ENCODE assay signal across 8 cellular contexts in the genomic region with DNA sequence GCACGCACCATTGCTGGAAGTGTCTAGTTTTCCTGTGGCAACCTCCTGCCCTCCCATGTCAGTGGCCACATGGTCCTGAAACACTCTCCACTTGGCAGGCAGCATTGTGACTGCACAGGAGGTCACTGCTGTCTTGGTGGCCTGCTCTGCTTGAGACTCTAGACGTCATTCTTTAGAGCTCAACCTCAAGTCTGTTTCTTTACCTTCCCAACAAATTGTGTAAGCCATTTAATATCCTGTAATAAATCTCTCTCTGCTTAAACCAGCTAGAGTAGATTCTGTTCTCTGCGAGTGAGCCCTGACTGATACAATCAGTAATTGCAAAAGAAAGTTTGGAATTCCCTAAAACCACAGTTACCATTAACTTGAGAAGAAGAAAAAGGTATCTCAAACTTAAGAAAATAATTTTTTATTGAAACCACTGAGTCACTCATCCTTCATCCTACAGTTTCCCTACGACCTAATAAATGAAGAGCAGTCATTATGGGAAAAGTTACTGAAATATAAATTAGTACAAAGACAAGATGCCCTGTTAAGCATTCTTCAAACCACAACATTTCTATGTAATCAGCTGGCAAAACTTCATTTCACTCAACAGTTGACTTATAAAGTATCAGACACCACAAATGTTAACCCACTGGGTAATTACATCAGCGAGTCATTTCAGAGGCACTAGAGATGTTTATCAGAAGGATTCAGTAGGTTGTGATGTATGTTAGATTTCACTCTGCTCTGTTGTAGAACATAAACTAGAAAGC. TPM values are rescaled to one million over a fixed set of nuclear protein-coding genes. Genes with fewer than 3 reads are reported as not detected.
A peak's percentile ranks its signal among the peaks of the same experiment; 100 is the strongest.
DNase-seq lines count a peak whose midpoint lies in the region; ATAC-seq, FAIRE-seq and TF ChIP-seq lines count a peak whose summit lies in the region.

No MANE protein-coding gene starts in this region.

- H3K4me2 ChIP-seq in OCI-LY7 (ENCODE audit: low read length), result no peak overlapping the region

- peak; percentile 99 for FAIRE-seq in RCC 7860 (lab: Jason Lieb, UNC)

- H3K36me3 Mint-ChIP-seq in activated CD4-positive, alpha-beta T cell treated with anti-CD3 and anti-CD28 coated beads for 36 hours (ENCODE audit: low read depth), result peaks cover 15% of the 10 kb centered on the region

- DNase-seq in activated CD4-positive, alpha-beta T cell treated with anti-CD3 and anti-CD28 coated beads for 36 hours, result no peak
- DNase-seq in activated CD4-positive, alpha-beta T cell treated with anti-CD3 and anti-CD28 coated beads for 1 hour, result no peak
- DNase-seq in RCC 7860 (ENCODE audit: low spot score), result peak; percentile 96
- peak; percentile 48 for DNase-seq in fibroblast of pulmonary artery (ENCODE audit: low read depth)
- no peak for DNase-seq in stimulated activated naive CD8-positive, alpha-beta T cell treated with anti-CD3 and anti-CD28 coated beads, Interleukin-15, amount 100 ng/mL, for 72 hours
- DNase-seq in tibial artery, result no peak
- DNase-seq in OCI-LY7 (ENCODE audit: low spot score), result no peak
- no peak for DNase-seq in inferior parietal cortex (ENCODE audit: extremely low spot score)

- H3K4me3 ChIP-seq in fibroblast of pulmonary artery (replicated peaks; ENCODE audit: low read depth, low read length), result no peak overlapping the region
- H3K4me3 ChIP-seq in tibial artery, result no peak overlapping the region
- no peak overlapping the region for H3K4me3 ChIP-seq in OCI-LY7 (ENCODE audit: low read depth, low read length, poor library complexity, severe bottlenecking)

- H3K27me3 Mint-ChIP-seq in activated CD4-positive, alpha-beta T cell treated with anti-CD3 and anti-CD28 coated beads for 36 hours, result no peaks in the 10 kb centered on the region
- H3K27me3 Mint-ChIP-seq in stimulated activated naive CD8-positive, alpha-beta T cell treated with anti-CD3 and anti-CD28 coated beads, Interleukin-15, amount 100 ng/mL, for 72 hours, result no peaks in the 10 kb centered on the region

- H2AFZ ChIP-seq in OCI-LY7 (ENCODE audit: low read length), result no peak overlapping the region

- no peak overlapping the region for H3K4me3 Mint-ChIP-seq in activated CD4-positive, alpha-beta T cell treated with anti-CD3 and anti-CD28 coated beads for 36 hours
- H3K4me3 Mint-ChIP-seq in stimulated activated naive CD8-positive, alpha-beta T cell treated with anti-CD3 and anti-CD28 coated beads, Interleukin-15, amount 100 ng/mL, for 72 hours, result peak overlapping the region; percentile 36 to 57

- H3K36me3 ChIP-seq in tibial artery (no peaks in the 10 kb centered on the region), OCI-LY7 (ENCODE audit: insufficient read depth, low read length) (no peaks in the 10 kb centered on the region)

- peaks cover 58% of the 10 kb centered on the region for H3K4me1 Mint-ChIP-seq in activated CD4-positive, alpha-beta T cell treated with anti-CD3 and anti-CD28 coated beads for 36 hours
- H3K4me1 Mint-ChIP-seq in stimulated activated naive CD8-positive, alpha-beta T cell treated with anti-CD3 and anti-CD28 coated beads, Interleukin-15, amount 100 ng/mL, for 72 hours, result peaks cover 46% of the 10 kb centered on the region

- H3K27ac Mint-ChIP-seq in activated CD4-positive, alpha-beta T cell treated with anti-CD3 and anti-CD28 coated beads for 36 hours, result peak overlapping the region; percentile 80
- peak overlapping the region; percentile 89 to 92 for H3K27ac Mint-ChIP-seq in stimulated activated naive CD8-positive, alpha-beta T cell treated with anti-CD3 and anti-CD28 coated beads, Interleukin-15, amount 100 ng/mL, for 72 hours

- H3K27me3 ChIP-seq in tibial artery, result no peaks in the 10 kb centered on the region

- no peak for TF ChIP-seq CTCF in fibroblast of pulmonary artery (IDR thresholded peaks at IDR 0.05; ENCODE audit: low read length, missing control alignments)
- no peak for TF ChIP-seq CTCF in tibial artery (IDR thresholded peaks at IDR 0.05)
- TF ChIP-seq CTCF in OCI-LY7 (conservative IDR thresholded peaks at IDR 0.05; ENCODE audit: low read length), result no peak

- no peaks in the 10 kb centered on the region for H3K9me3 Mint-ChIP-seq in activated CD4-positive, alpha-beta T cell treated with anti-CD3 and anti-CD28 coated beads for 36 hours (ENCODE audit: low read depth)
- H3K9me3 Mint-ChIP-seq in stimulated activated naive CD8-positive, alpha-beta T cell treated with anti-CD3 and anti-CD28 coated beads, Interleukin-15, amount 100 ng/mL, for 72 hours, result no peaks in the 10 kb centered on the region

- intact Hi-C loops in activated CD4-positive, alpha-beta T cell treated with anti-CD3 and anti-CD28 coated beads for 36 hours (cut with DNase I, micrococcal nuclease), result loop anchor here (1.0 to 5.0 kb wide), 3 partner anchors 16 to 533 kb away; no protein-coding TSS in a partner anchor
- intact Hi-C loops in tibial artery (cut with DNase I; ENCODE audit: low total_unique reads) (no loop called here), OCI-LY7 (cut with micrococcal nuclease; ENCODE audit: unreplicated experiment) (no loop called here)

- BruUV-seq in OCI-LY7 (replicated peaks; lab: Mats Ljungman, UMichigan), result no TSS peak

- no peaks in the 10 kb centered on the region for H3K9me2 ChIP-seq in OCI-LY7 (ENCODE audit: insufficient read depth, low read length)

- H4K20me1 ChIP-seq in OCI-LY7 (ENCODE audit: insufficient read depth, low read length), result no peaks in the 10 kb centered on the region

- POLR2A ChIA-PET in activated CD4-positive, alpha-beta T cell treated with anti-CD3 and anti-CD28 coated beads for 36 hours (lab: Charles Lee), result interaction anchor here (0.5 to 1.8 kb wide), 5 partner anchors 9 to 54 kb away, joined by 3 to 9 read pairs (median 3); no protein-coding TSS in a partner anchor
- POLR2A ChIA-PET in OCI-LY7 (lab: Charles Lee), result no interaction called here

- H3K4me1 ChIP-seq in tibial artery (peaks cover 0 to 29% (median 7%) of the 10 kb centered on the region in 4 donors), OCI-LY7 (ENCODE audit: insufficient read depth, low read length, poor library complexity, severe bottlenecking) (no peaks in the 10 kb centered on the region)

- no peaks in the 10 kb centered on the region for H3K79me2 ChIP-seq in OCI-LY7 (ENCODE audit: insufficient read depth, low read depth, low read length)

- CTCF ChIA-PET in activated CD4-positive, alpha-beta T cell treated with anti-CD3 and anti-CD28 coated beads for 36 hours (lab: Charles Lee), result interaction anchor here (1.1 kb wide), 1 partner anchor 9 kb away, joined by 3 read pairs; no protein-coding TSS in a partner anchor
- CTCF ChIA-PET in OCI-LY7 (lab: Charles Lee; ENCODE audit: unreplicated experiment), result no interaction called here

- H3K27ac ChIP-seq in tibial artery (no peak overlapping the region), OCI-LY7 (ENCODE audit: low read depth, low read length, poor library complexity, severe bottlenecking) (no peak overlapping the region)

- no peaks in the 10 kb centered on the region for H3K9me3 ChIP-seq in tibial artery
- H3K9me3 ChIP-seq in OCI-LY7 (ENCODE audit: low read length), result no peaks in the 10 kb centered on the region

- ATAC-seq in activated CD4-positive, alpha-beta T cell treated with anti-CD3 and anti-CD28 coated beads for 36 hours, result peak; percentile 91
- peak; percentile 95 for ATAC-seq in stimulated activated naive CD8-positive, alpha-beta T cell treated with anti-CD3 and anti-CD28 coated beads, Interleukin-15, amount 100 ng/mL, for 72 hours

RNA-seq across cellular contexts. Expression of a gene that starts 18.0 kb away (rescaled TPM):
- 10 to 100 TPM; 10.3 to 11.3 TPM for total RNA-seq in activated CD4-positive, alpha-beta T cell treated with anti-CD3 and anti-CD28 coated beads for 36 hours
- total RNA-seq in OCI-LY7 (2014; rRNA removed; shearing (Covaris generic)), result not detected in 2 replicates
- total RNA-seq in OCI-LY7 (2022), result 0.63 and 0.66 TPM in 2 replicates

Comparison
In these comparisons a context has a peak if more than half of its experiments do, and no peak if none do; other contexts are left out.
1. DNase-seq: peak in RCC 7860 (single experiment) and fibroblast of pulmonary artery (single experiment); none in activated CD4-positive, alpha-beta T cell treated with anti-CD3 and anti-CD28 coated beads for 36 hours (single experiment), activated CD4-positive, alpha-beta T cell treated with anti-CD3 and anti-CD28 coated beads for 1 hour (single experiment), stimulated activated naive CD8-positive, alpha-beta T cell treated with anti-CD3 and anti-CD28 coated beads, Interleukin-15, amount 100 ng/mL, for 72 hours (0 of 2), tibial artery (0 of 2), OCI-LY7 (single experiment) and inferior parietal cortex (single experiment).
2. RNA of a gene that starts 18.0 kb away (total RNA-seq): 10.3 to 11.3 TPM in activated CD4-positive, alpha-beta T cell treated with anti-CD3 and anti-CD28 coated beads for 36 hours; 0.63 to 0.66 TPM in OCI-LY7; every median in the first group is over 4 times any median in the second.
3. intact Hi-C loops: an anchor here in activated CD4-positive, alpha-beta T cell treated with anti-CD3 and anti-CD28 coated beads for 36 hours (1.0 to 5.0 kb wide); none called in tibial artery and OCI-LY7.